1 cellular context compared by ENCODE assay signal in the genomic region with DNA sequence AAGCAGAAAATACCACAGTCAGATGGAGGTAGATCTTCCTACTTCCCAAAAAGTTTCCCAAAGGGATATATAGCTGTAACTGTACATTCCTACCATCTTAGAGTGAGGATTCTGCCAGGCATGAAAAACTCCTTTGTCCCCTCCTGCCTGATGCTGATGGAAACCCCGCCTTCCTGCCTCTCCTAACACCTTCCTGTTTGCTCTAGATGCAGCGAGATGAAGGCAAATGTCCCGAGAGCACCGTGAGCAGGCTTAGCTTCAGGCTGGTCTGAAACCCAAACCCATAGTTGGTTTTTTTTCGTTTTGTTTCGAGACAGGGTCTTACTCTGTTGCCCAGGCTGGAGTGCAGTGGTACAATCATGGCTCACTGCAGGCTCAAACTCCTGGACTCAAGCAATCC.
TF ChIP-seq lines count a peak whose summit lies in the region.

No MANE protein-coding gene starts in this region.

TF ChIP-seq in H1, 55 proteins besides CTCF, POLR2A, EP300 and RAD21 (continued from another document):
- TF ChIP-seq, protein P1, sequence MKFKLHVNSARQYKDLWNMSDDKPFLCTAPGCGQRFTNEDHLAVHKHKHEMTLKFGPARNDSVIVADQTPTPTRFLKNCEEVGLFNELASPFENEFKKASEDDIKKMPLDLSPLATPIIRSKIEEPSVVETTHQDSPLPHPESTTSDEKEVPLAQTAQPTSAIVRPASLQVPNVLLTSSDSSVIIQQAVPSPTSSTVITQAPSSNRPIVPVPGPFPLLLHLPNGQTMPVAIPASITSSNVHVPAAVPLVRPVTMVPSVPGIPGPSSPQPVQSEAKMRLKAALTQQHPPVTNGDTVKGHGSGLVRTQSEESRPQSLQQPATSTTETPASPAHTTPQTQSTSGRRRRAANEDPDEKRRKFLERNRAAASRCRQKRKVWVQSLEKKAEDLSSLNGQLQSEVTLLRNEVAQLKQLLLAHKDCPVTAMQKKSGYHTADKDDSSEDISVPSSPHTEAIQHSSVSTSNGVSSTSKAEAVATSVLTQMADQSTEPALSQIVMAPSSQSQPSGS (IDR thresholded peaks at IDR 0.05; ENCODE audit: low read length), result no peak
